Comparison of ENCODE assay signal across 1 cellular context in the genomic region with DNA sequence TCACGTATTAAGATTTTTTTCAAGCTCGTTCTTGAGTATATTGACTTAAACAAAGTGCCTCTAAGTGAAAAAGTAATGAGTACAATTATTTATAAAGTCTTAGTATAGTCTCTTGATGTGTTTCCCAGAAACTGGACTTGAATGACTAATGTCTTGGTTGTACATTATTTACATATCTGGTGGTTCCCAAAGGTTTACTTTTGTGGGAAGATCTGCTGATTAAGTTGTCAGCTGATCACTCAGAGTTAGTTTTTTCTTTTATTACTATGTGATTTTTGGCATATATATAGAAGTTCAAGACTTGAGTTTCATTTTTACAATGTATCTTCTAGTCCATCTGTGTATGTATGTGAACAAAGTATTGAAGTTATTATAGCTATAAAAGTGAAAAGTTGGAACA.
TF ChIP-seq lines count a peak whose summit lies in the region.

No MANE protein-coding gene starts in this region.

TF ChIP-seq in GM12878, 131 proteins besides CTCF, POLR2A, EP300 and RAD21 (continued from another document):
- TF ChIP-seq, protein P1, sequence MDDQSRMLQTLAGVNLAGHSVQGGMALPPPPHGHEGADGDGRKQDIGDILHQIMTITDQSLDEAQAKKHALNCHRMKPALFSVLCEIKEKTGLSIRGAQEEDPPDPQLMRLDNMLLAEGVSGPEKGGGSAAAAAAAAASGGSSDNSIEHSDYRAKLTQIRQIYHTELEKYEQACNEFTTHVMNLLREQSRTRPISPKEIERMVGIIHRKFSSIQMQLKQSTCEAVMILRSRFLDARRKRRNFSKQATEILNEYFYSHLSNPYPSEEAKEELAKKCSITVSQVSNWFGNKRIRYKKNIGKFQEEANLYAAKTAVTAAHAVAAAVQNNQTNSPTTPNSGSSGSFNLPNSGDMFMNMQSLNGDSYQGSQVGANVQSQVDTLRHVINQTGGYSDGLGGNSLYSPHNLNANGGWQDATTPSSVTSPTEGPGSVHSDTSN (IDR thresholded peaks at IDR 0.05; ENCODE audit: insufficient replicate concordance, low read depth, low read length), result no peak
- TF ChIP-seq MEF2B (IDR thresholded peaks at IDR 0.05; ENCODE audit: partially characterized antibody, poor library complexity, severe bottlenecking) (no peak), EGR1 (IDR thresholded peaks at IDR 0.05; ENCODE audit: borderline replicate concordance in 1 of 2, low read depth in 2 of 2, low read length in 2 of 2) (no peak), ETV6 (conservative IDR thresholded peaks at IDR 0.05 in 1 of 2, IDR thresholded peaks at IDR 0.05 in 1 of 2; ENCODE audit: borderline replicate concordance in 1 of 2, low read depth in 1 of 2) (no peak), CBX5 (IDR thresholded peaks at IDR 0.05; ENCODE audit: low read depth) (no peak)
- TF ChIP-seq, protein P2, sequence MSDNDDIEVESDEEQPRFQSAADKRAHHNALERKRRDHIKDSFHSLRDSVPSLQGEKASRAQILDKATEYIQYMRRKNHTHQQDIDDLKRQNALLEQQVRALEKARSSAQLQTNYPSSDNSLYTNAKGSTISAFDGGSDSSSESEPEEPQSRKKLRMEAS (IDR thresholded peaks at IDR 0.05; ENCODE audit: low read depth, low read length), result no peak
